In the genomic region with DNA sequence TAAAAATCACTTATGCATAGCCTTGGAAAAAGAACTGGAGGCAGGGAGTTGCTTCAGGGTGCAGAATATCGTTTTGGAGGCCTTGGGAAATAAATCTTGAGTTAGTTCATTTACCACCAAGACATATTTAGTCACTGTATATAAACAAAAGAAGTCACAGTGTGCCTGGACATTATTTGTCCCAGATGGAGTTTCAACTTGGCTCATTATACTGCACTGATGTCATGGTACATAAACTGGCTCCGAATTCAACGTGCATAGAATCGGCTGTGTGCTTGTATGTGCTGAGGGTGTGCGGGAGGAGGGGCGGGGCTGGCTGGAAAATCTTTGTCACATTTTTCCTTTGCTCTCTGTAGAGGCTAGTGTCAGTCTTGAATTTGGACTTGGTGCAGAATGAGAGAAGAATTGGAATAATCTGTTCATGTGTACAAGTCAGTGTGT, we compare ENCODE assay signal across 10 cellular contexts.
DNase-seq lines count a peak whose midpoint lies in the region; ATAC-seq and TF ChIP-seq lines count a peak whose summit lies in the region.
"Had no signal": no experiment of that assay in that cellular context is flagged by ENCODE, and none has a peak within 500 bp of the region (broad histone marks: within the 10 kb centered on the region; RNA-seq: fewer than 3 reads in every experiment).

No MANE protein-coding gene starts in this region.

- intact Hi-C loops in CD14-positive monocyte (cut with micrococcal nuclease): loop anchor here in 1 of 2 donors (5.0 kb wide), 1 partner anchor 36 kb away; no protein-coding TSS in a partner anchor

- no peak overlapping the region for H3K4me3 ChIP-seq in SJSA1
- H3K4me3 ChIP-seq in cardiac muscle cell: no peak overlapping the region

- peak overlapping the region in 6 of 7 donors; percentile 58 to 100 (median 84) for H3K27ac Mint-ChIP-seq in CD14-positive monocyte
- H3K27ac Mint-ChIP-seq: T-cell had no signal

- H3K27me3 ChIP-seq in SJSA1 (replicated peaks): no peaks in the 10 kb centered on the region
- H3K27me3 ChIP-seq in cardiac muscle cell: no peaks in the 10 kb centered on the region

- H3K4me3 Mint-ChIP-seq in CD14-positive monocyte: no peak overlapping the region
- H3K4me3 Mint-ChIP-seq: T-cell had no signal

- no peaks in the 10 kb centered on the region for H3K9me3 Mint-ChIP-seq in CD14-positive monocyte
- H3K9me3 Mint-ChIP-seq: T-cell had no signal

- ATAC-seq in GM19463 (IDR thresholded peaks at IDR 0.05; ENCODE audit: unreplicated experiment) (no peak), HG03460 (IDR thresholded peaks at IDR 0.05; ENCODE audit: unreplicated experiment) (no peak)
- ATAC-seq: T-cell had no signal

- H3K27me3 Mint-ChIP-seq in CD14-positive monocyte (ENCODE audit: low read depth in 3 of 3): no peaks in the 10 kb centered on the region
- H3K27me3 Mint-ChIP-seq: T-cell had no signal

- peaks cover 39 to 48% of the 10 kb centered on the region in 2 donors for H3K36me3 Mint-ChIP-seq in CD14-positive monocyte

- H3K36me3 ChIP-seq in SJSA1 (peaks cover 58% of the 10 kb centered on the region), cardiac muscle cell (peaks cover 5% of the 10 kb centered on the region)

- DNase-seq in CD14-positive monocyte (ENCODE audit: low spot score): no peak
- peak; percentile 48 to 62 for DNase-seq in SJSA1 (ENCODE audit: low read depth in 1 of 2, low spot score in 2 of 2)
- DNase-seq in cardiac muscle cell (ENCODE audit: low read depth in 1 of 2, low spot score in 1 of 2): peak in 1 of 2 donors; percentile 63
- DNase-seq in pons (ENCODE audit: low spot score): peak; percentile 52
- DNase-seq in NCI-H774 (lab: John Stamatoyannopoulos, UW): no peak
- no peak for DNase-seq in cerebellar cortex (ENCODE audit: low spot score)
- DNase-seq: activated naive CD4-positive, alpha-beta T cell treated with anti-CD3 and anti-CD28 coated beads, Interleukin-2, amount 50 U/mL, for 16 hours; T-cell had no signal

- no peaks in the 10 kb centered on the region for H3K9me3 ChIP-seq in SJSA1 (replicated peaks)
- H3K9me3 ChIP-seq in cardiac muscle cell (ENCODE audit: low read depth): no peaks in the 10 kb centered on the region

- H3K4me1 Mint-ChIP-seq in CD14-positive monocyte: peaks cover 63% of the 10 kb centered on the region

- peaks cover 49% of the 10 kb centered on the region for H3K4me1 ChIP-seq in SJSA1 (replicated peaks)
- H3K4me1 ChIP-seq in cardiac muscle cell (ENCODE audit: low read depth): peaks cover 11% of the 10 kb centered on the region

- no peak for TF ChIP-seq CTCF in CD14-positive monocyte (IDR thresholded peaks at IDR 0.05)
- TF ChIP-seq CTCF in cardiac muscle cell (IDR thresholded peaks at IDR 0.05; ENCODE audit: low read depth, low read length): no peak

- peak overlapping the region; percentile 20; the same call in 1 of the 2 replicates for H3K27ac ChIP-seq in SJSA1
- H3K27ac ChIP-seq in cardiac muscle cell: peak overlapping the region; percentile 39

Comparison
In these comparisons a context has a peak if more than half of its experiments do, and no peak if none do; other contexts are left out.
1. DNase-seq: peak in SJSA1 (2 of 2) and pons (single experiment); none in CD14-positive monocyte (single experiment), NCI-H774 (single experiment) and cerebellar cortex (single experiment).